8 cellular contexts compared by ENCODE assay signal in the genomic region with DNA sequence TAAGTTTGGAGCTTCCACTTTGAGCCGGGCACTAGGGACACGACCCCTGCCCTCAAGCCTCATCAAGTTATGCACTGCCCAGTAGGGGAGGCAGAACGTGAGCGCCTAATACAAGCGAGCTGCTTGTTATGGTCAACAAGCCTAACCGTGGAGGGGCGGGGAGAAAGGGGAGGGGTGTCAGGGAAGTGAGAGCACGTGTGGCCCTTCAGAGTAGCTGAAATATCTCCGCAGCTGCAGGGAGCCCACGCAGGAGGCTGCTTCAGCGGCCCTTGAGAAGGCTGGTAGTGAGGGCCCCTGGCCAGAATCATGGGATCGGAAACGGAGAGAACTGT. TPM values are rescaled to one million over a fixed set of nuclear protein-coding genes. Genes with fewer than 3 reads are reported as not detected.
DNase-seq lines count a peak whose midpoint lies in the region; ATAC-seq, FAIRE-seq and TF ChIP-seq lines count a peak whose summit lies in the region.

No MANE protein-coding gene starts in this region.

- H3K4me1 ChIP-seq in HCT116 (ENCODE audit: control insufficient read depth in 1 of 2, insufficient read depth in 2 of 2, low read length in 2 of 2) (peaks cover 5 to 14% of the 10 kb centered on the region in 2 experiments; a peak in 3 of 4 replicates), MM.1S (ENCODE audit: low read length) (0 out of 2 replicates have a peak, but pooled peaks cover 5% of the 10 kb centered on the region), lower lobe of right lung (peaks cover 10% of the 10 kb centered on the region)

- intact Hi-C loops in HCT116 (cut with micrococcal nuclease): no loop called here
- intact Hi-C loops in lower lobe of right lung (cut with DNase I): no loop called here

- H3K9ac ChIP-seq in HCT116 (ENCODE audit: low read length) (peak overlapping the region; percentile 60), MM.1S (ENCODE audit: low read length) (peak overlapping the region; percentile 68)

- TF ChIP-seq POLR2A in GM12891 (IDR thresholded peaks at IDR 0.05; ENCODE audit: low read depth, low read length): no peak; the same call in 1 of the 2 replicates
- TF ChIP-seq POLR2A in HCT116 (IDR thresholded peaks at IDR 0.05; ENCODE audit: borderline replicate concordance, extremely low read depth, insufficient read depth, insufficient read length): no peak

- H3K36me3 ChIP-seq in HCT116 (ENCODE audit: control insufficient read depth in 1 of 2, insufficient read depth in 2 of 2, low read length in 2 of 2): no peaks in the 10 kb centered on the region
- no peaks in the 10 kb centered on the region; the same call in 1 of the 2 replicates for H3K36me3 ChIP-seq in MM.1S (replicated peaks; ENCODE audit: insufficient read depth, low read length)
- no peaks in the 10 kb centered on the region for H3K36me3 ChIP-seq in lower lobe of right lung

- H3K9me3 ChIP-seq in HCT116 (ENCODE audit: control insufficient read depth in 1 of 2, insufficient read depth in 1 of 2, low read depth in 1 of 2, low read length in 2 of 2) (no peaks in the 10 kb centered on the region), MM.1S (replicated peaks; ENCODE audit: insufficient read depth, low read length) (no peaks in the 10 kb centered on the region), lower lobe of right lung (no peaks in the 10 kb centered on the region)

- H4K20me1 ChIP-seq in HCT116 (ENCODE audit: insufficient read depth): no peaks in the 10 kb centered on the region
- H4K20me1 ChIP-seq in MM.1S (ENCODE audit: insufficient read depth, low read length): no peaks in the 10 kb centered on the region

- H3K79me2 ChIP-seq in HCT116 (ENCODE audit: insufficient read depth, low read length) (no peaks in the 10 kb centered on the region), MM.1S (ENCODE audit: low read length) (no peaks in the 10 kb centered on the region)

- H2AFZ ChIP-seq in HCT116 (ENCODE audit: low read depth, low read length, poor library complexity, severe bottlenecking) (peak overlapping the region; percentile 54), MM.1S (ENCODE audit: low read length) (peak overlapping the region; percentile 83)

- H3K27ac ChIP-seq in HCT116 (ENCODE audit: low read depth, low read length) (no peak overlapping the region), MM.1S (ENCODE audit: low read length) (peak overlapping the region; percentile 69; the same call in 1 of the 2 replicates), lower lobe of right lung (peak overlapping the region; percentile 84)

- CTCF ChIA-PET in HCT116 (lab: Charles Lee): interaction anchor here (1.1 to 1.3 kb wide), 3 partner anchors 23 to 86 kb away, joined by 3 to 4 read pairs (median 4); no protein-coding TSS in a partner anchor

- BruUV-seq in HCT116 (replicated peaks; lab: Mats Ljungman, UMichigan): no TSS peak

- no peak for FAIRE-seq in GM12891 (lab: Jason Lieb, UNC)

- TF ChIP-seq RAD21 in HCT116 (IDR thresholded peaks at IDR 0.05; ENCODE audit: low read depth): no peak

- TF ChIP-seq CTCF in HCT116 (IDR thresholded peaks at IDR 0.05 in 2 of 3, conservative IDR thresholded peaks at IDR 0.05 in 1 of 3; ENCODE audit: borderline replicate concordance in 1 of 3, insufficient read depth in 1 of 3, low read depth in 2 of 3, low read length in 2 of 3): 0 out of 6 replicates have a peak, but pooled peaks of 1 of the 3 experiments have one; percentile 0
- TF ChIP-seq CTCF in MM.1S (IDR thresholded peaks at IDR 0.05; ENCODE audit: low read length): no peak
- TF ChIP-seq CTCF in lower lobe of right lung (IDR thresholded peaks at IDR 0.05): no peak

- H3K4me3 ChIP-seq in HCT116 (replicated peaks in 1 of 2; ENCODE audit: low read depth in 1 of 2, low read length in 2 of 2) (peak overlapping the region; percentile 49 to 62), MM.1S (ENCODE audit: low read length) (peak overlapping the region; percentile 81), lower lobe of right lung (peak overlapping the region; percentile 71)

- POLR2A ChIA-PET in HCT116 (lab: Charles Lee): no interaction called here

- H3K9me2 ChIP-seq in HCT116 (ENCODE audit: insufficient read depth) (no peaks in the 10 kb centered on the region), MM.1S (replicated peaks; ENCODE audit: insufficient read depth, low read length) (no peaks in the 10 kb centered on the region)

- H3K4me2 ChIP-seq in HCT116 (ENCODE audit: low read length) (peak overlapping the region; percentile 91), MM.1S (ENCODE audit: low read depth, low read length) (peak overlapping the region; percentile 88)

- RAD21 ChIA-PET in HCT116 (lab: Charles Lee; ENCODE audit: low non-redundant PET in 1 of 2, low total read pairs in 2 of 2, uncharacterized antibody in 2 of 2, unreplicated experiment in 2 of 2): no interaction called here

- H3K27me3 ChIP-seq in HCT116 (ENCODE audit: insufficient read depth, low read length) (no peaks in the 10 kb centered on the region), MM.1S (replicated peaks; ENCODE audit: insufficient read depth, low read length) (no peaks in the 10 kb centered on the region), lower lobe of right lung (ENCODE audit: low read depth) (no peaks in the 10 kb centered on the region)

- DNase-seq in GM12891 (ENCODE audit: insufficient read length, low spot score): peak; percentile 62
- peak; percentile 0 for DNase-seq in HCT116 (ENCODE audit: low read depth, low spot score)
- DNase-seq in MM.1S: peak; percentile 78
- peak; percentile 7 for DNase-seq in activated CD4-positive, CD25-positive, alpha-beta regulatory T cell treated with anti-CD3 and anti-CD28 coated beads, Interleukin-2, amount 50 U/mL, for 16 hours (ENCODE audit: low read depth, low spot score)
- peak; percentile 48 for DNase-seq in dermis blood vessel endothelial cell
- DNase-seq in lower lobe of right lung: peak; percentile 84
- DNase-seq in stimulated activated CD4-positive, alpha-beta T cell treated with anti-CD3 and anti-CD28 coated beads, TNF-alpha, amount 100 ng/mL, for 4 hours (ENCODE audit: low read depth in 3 of 3): peak; percentile 3 to 19 (median 19)
- DNase-seq in NCI-H1930 (lab: John Stamatoyannopoulos, UW): no peak

- ATAC-seq in HCT116: peak; percentile 46
- ATAC-seq in lower lobe of right lung: peak; percentile 86 to 88

- peaks cover 6% of the 10 kb centered on the region; the same call in 1 of the 2 replicates for H3F3A ChIP-seq in MM.1S (ENCODE audit: insufficient read depth, low read length)

TF ChIP-seq in GM12891, 5 proteins besides CTCF, POLR2A, EP300 and RAD21:
- TF ChIP-seq PAX5 (IDR thresholded peaks at IDR 0.05; ENCODE audit: insufficient read depth, low read length, severe bottlenecking): no peak
- TF ChIP-seq POU2F2 (IDR thresholded peaks at IDR 0.05; ENCODE audit: low read depth, low read length): no peak
- no peak for TF ChIP-seq POLR2AphosphoS5 (IDR thresholded peaks at IDR 0.05; ENCODE audit: low read depth, low read length)
- no peak for TF ChIP-seq TAF1 (IDR thresholded peaks at IDR 0.05; ENCODE audit: low read depth, low read length)
- TF ChIP-seq SPI1 (IDR thresholded peaks at IDR 0.05; ENCODE audit: low read depth, low read length): no peak

TF ChIP-seq in HCT116, 20 proteins besides CTCF, POLR2A, EP300 and RAD21:
- TF ChIP-seq SRF (IDR thresholded peaks at IDR 0.05; ENCODE audit: low read depth) (no peak), CBX3 (IDR thresholded peaks at IDR 0.05; ENCODE audit: low read depth) (0 out of 2 replicates have a peak, but pooled peaks have one; percentile 19), ZNF274 (IDR thresholded peaks at IDR 0.05; ENCODE audit: low read depth, low read length) (no peak), YY1 (IDR thresholded peaks at IDR 0.05; ENCODE audit: extremely low read depth, insufficient replicate concordance, low read depth, low read length) (no peak)
- TF ChIP-seq, protein P1, sequence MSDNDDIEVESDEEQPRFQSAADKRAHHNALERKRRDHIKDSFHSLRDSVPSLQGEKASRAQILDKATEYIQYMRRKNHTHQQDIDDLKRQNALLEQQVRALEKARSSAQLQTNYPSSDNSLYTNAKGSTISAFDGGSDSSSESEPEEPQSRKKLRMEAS (IDR thresholded peaks at IDR 0.05): peak; percentile 44

RNA-seq across cellular contexts. Expression of a gene that starts 0.7 kb away (rescaled TPM):
- polyA plus RNA-seq in GM12891 (2012; ENCODE audit: low read depth, missing spikeins): 15.7 TPM
- total RNA-seq in HCT116 (2021; ENCODE audit: unreplicated experiment) (10.0 TPM), dermis blood vessel endothelial cell (1.0 and 1.2 TPM in 2 replicates), lower lobe of right lung (13.8 TPM)
- 3.4 and 4.4 TPM in 2 replicates for polyA plus RNA-seq in HCT116 (2012)

RNA-seq across cellular contexts. Expression of a gene that starts 6.1 kb away (rescaled TPM):
- polyA plus RNA-seq in GM12891 (2012; ENCODE audit: low read depth, missing spikeins): 1.3 TPM
- 2.1 TPM for total RNA-seq in HCT116 (2021; ENCODE audit: unreplicated experiment)
- polyA plus RNA-seq in HCT116 (2012): 0.67 and 0.90 TPM in 2 replicates
- total RNA-seq in dermis blood vessel endothelial cell: 0.05 and 0.17 TPM in 2 replicates
- 3.6 TPM for total RNA-seq in lower lobe of right lung

Comparison
In these comparisons a context has a peak if more than half of its experiments do, and no peak if none do; other contexts are left out.
1. DNase-seq: peak in GM12891 (single experiment), HCT116 (single experiment), MM.1S (single experiment), activated CD4-positive, CD25-positive, alpha-beta regulatory T cell treated with anti-CD3 and anti-CD28 coated beads, Interleukin-2, amount 50 U/mL, for 16 hours (single experiment), dermis blood vessel endothelial cell (single experiment), lower lobe of right lung (single experiment) and stimulated activated CD4-positive, alpha-beta T cell treated with anti-CD3 and anti-CD28 coated beads, TNF-alpha, amount 100 ng/mL, for 4 hours (3 of 3); none in NCI-H1930 (0 of 2).
2. Peak in every context shown above with its lines, with median percentiles within 50 percentile points of each other: H3K4me3 ChIP-seq.